In genomic region chr6:119686644-119687043, GRCh38 we compare ENCODE assay signal across 1 cellular context.
TF ChIP-seq lines count a peak whose summit lies in the region.

No MANE protein-coding gene starts in this region.

TF ChIP-seq in GM12878, 131 proteins besides CTCF, POLR2A, EP300 and RAD21 (continued from another document):
- TF ChIP-seq ZBTB4 (CRISPR knock-in tag; IDR thresholded peaks at IDR 0.05) (no peak), ESRRA (IDR thresholded peaks at IDR 0.05; ENCODE audit: low read length) (no peak), PAX8 (IDR thresholded peaks at IDR 0.05) (no peak), NKRF (conservative IDR thresholded peaks at IDR 0.05) (no peak), JUNB (IDR thresholded peaks at IDR 0.05) (no peak), MYC (IDR thresholded peaks at IDR 0.05; ENCODE audit: insufficient read depth, insufficient read length, insufficient replicate concordance, low read length, severe bottlenecking) (no peak), JUND (IDR thresholded peaks at IDR 0.05; ENCODE audit: low read depth, low read length) (no peak), RELB (IDR thresholded peaks at IDR 0.05; ENCODE audit: low read depth) (no peak)
TF ChIP-seq in GM12878: peak in this region for 0.
